Comparison of ENCODE assay signal across 1 cellular context in the genomic region with DNA sequence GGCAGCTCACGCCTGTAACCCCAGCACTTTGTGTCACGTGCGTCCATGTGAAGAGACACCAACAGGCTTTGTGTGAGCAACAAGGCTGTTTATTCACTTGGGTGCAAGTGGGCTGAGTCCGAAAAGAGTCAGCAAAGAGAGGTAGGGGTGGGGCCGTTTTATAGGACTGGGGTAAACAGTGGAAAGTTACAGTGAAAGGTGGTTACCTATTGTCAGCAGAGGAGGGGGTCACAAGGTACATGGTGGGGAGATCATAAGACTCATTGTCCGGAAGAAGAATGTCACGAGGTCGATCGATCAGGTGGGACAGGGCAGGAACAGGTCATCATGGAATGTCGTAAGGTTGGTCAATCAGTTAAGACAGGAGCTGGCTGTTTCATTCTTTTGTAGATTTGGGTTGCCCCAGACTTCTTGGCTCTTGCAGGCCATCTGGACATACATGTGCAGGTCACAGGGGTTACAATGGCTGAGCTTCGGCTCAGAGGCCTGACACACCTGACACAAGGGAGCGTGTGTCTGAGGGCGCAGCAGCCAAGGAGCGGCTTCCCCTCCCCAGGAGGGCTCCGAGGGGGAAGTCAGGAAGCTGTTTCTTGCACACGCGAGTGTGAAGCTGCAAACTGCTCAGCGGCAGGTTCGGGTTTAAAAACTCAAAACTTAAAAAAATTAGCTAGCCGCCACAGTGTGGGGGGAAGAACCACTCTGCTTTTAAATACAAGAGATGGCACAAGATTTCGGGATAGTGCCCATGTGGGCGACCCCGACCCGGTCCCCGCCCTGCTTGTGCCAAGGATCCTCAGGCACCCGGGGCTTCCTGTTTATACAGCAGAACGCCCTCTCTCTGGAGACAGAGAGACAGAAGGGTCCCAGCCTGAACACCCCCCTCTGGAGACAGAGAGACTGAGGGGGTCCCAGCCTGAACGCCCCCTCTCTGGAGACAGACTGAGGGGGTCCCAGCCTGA.
TF ChIP-seq lines count a peak whose summit lies in the region.

No MANE protein-coding gene starts in this region.

TF ChIP-seq in K562, 482 proteins besides CTCF, POLR2A, EP300 and RAD21 (continued from another document and continues in another):
- TF ChIP-seq ZNF347 (CRISPR knock-in tag; IDR thresholded peaks at IDR 0.05; ENCODE audit: low read depth) (0 out of 2 replicates have a peak, but pooled peaks have one; percentile 24), TAF9B (IDR thresholded peaks at IDR 0.05; ENCODE audit: partially characterized antibody) (no peak), ELF1 (tag; IDR thresholded peaks at IDR 0.05) (no peak), KDM5B (IDR thresholded peaks at IDR 0.05; ENCODE audit: insufficient replicate concordance, low read depth, low read length) (no peak), ETV1 (tag; conservative IDR thresholded peaks at IDR 0.05; ENCODE audit: low read depth) (no peak), ZNF512 (tag; IDR thresholded peaks at IDR 0.05) (no peak), CBFA2T2 (conservative IDR thresholded peaks at IDR 0.05) (peak; percentile 27; the same call in 1 of the 2 replicates), CEBPZ (IDR thresholded peaks at IDR 0.05; ENCODE audit: borderline replicate concordance, low read depth, low read length) (no peak), GATAD2A (IDR thresholded peaks at IDR 0.05) (no peak), ZNF668 (CRISPR knock-in tag; IDR thresholded peaks at IDR 0.05) (peak; percentile 50; the same call in 1 of the 2 replicates), IFI16 (CRISPR knock-in tag; IDR thresholded peaks at IDR 0.05) (0 out of 2 replicates have a peak, but pooled peaks have one; percentile 18), ETV5 (CRISPR knock-in tag; IDR thresholded peaks at IDR 0.05; ENCODE audit: low read depth) (peak; percentile 54; the same call in 1 of the 2 replicates), TFAP4 (CRISPR knock-in tag; IDR thresholded peaks at IDR 0.05; ENCODE audit: borderline replicate concordance) (no peak), ATF3 (IDR thresholded peaks at IDR 0.05) (no peak), ATF3 (CRISPR knock-in tag; conservative IDR thresholded peaks at IDR 0.05) (no peak), CEBPB (tag; IDR thresholded peaks at IDR 0.05) (0 out of 2 replicates have a peak, but pooled peaks have one; percentile 21), HDAC8 (tag; IDR thresholded peaks at IDR 0.05) (0 out of 2 replicates have a peak, but pooled peaks have one; percentile 50), ELF4 (CRISPR knock-in tag; IDR thresholded peaks at IDR 0.05) (peak; percentile 6; the same call in 1 of the 2 replicates), PTRF (tag; IDR thresholded peaks at IDR 0.05) (peak; percentile 49; the same call in 1 of the 2 replicates), ZBTB17 (CRISPR knock-in tag; IDR thresholded peaks at IDR 0.05) (peak; percentile 59), FOXA3 (CRISPR knock-in tag; conservative IDR thresholded peaks at IDR 0.05 in 1 of 2, IDR thresholded peaks at IDR 0.05 in 1 of 2) (peak in 1 of 2 experiments; percentile 34; a peak in 1 of 4 replicates), JUND (IDR thresholded peaks at IDR 0.05; ENCODE audit: borderline replicate concordance, low read depth, low read length) (no peak), JUND (tag; IDR thresholded peaks at IDR 0.05; ENCODE audit: borderline replicate concordance, low read depth, low read length) (no peak), ZNF395 (CRISPR knock-in tag; IDR thresholded peaks at IDR 0.05) (no peak), NR4A1 (CRISPR knock-in tag; IDR thresholded peaks at IDR 0.05) (no peak), NR4A1 (tag; IDR thresholded peaks at IDR 0.05) (peak; percentile 90), SAP30 (IDR thresholded peaks at IDR 0.05; ENCODE audit: borderline replicate concordance, insufficient read depth, low read depth, low read length, poor library complexity, severe bottlenecking) (no peak), PTBP1 (IDR thresholded peaks at IDR 0.05; ENCODE audit: low read depth, low read length) (no peak), MNT (conservative IDR thresholded peaks at IDR 0.05) (no peak), SOX6 (IDR thresholded peaks at IDR 0.05) (no peak), PTTG1 (tag; IDR thresholded peaks at IDR 0.05; ENCODE audit: low read depth) (0 out of 2 replicates have a peak, but pooled peaks have one; percentile 31), CBFA2T3 (IDR thresholded peaks at IDR 0.05) (peak; percentile 41), NR2C1 (IDR thresholded peaks at IDR 0.05) (no peak), NR2C1 (tag; IDR thresholded peaks at IDR 0.05) (peak; percentile 52; the same call in 1 of the 2 replicates), DPF2 (IDR thresholded peaks at IDR 0.05) (0 out of 2 replicates have a peak, but pooled peaks have one; percentile 11)
- TF ChIP-seq, protein P1, sequence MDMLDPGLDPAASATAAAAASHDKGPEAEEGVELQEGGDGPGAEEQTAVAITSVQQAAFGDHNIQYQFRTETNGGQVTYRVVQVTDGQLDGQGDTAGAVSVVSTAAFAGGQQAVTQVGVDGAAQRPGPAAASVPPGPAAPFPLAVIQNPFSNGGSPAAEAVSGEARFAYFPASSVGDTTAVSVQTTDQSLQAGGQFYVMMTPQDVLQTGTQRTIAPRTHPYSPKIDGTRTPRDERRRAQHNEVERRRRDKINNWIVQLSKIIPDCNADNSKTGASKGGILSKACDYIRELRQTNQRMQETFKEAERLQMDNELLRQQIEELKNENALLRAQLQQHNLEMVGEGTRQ (CRISPR knock-in tag; IDR thresholded peaks at IDR 0.05) = no peak
- TF ChIP-seq, protein P2, sequence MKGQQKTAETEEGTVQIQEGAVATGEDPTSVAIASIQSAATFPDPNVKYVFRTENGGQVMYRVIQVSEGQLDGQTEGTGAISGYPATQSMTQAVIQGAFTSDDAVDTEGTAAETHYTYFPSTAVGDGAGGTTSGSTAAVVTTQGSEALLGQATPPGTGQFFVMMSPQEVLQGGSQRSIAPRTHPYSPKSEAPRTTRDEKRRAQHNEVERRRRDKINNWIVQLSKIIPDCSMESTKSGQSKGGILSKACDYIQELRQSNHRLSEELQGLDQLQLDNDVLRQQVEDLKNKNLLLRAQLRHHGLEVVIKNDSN (CRISPR knock-in tag; IDR thresholded peaks at IDR 0.05) = peak; percentile 66
- TF ChIP-seq, protein P3, sequence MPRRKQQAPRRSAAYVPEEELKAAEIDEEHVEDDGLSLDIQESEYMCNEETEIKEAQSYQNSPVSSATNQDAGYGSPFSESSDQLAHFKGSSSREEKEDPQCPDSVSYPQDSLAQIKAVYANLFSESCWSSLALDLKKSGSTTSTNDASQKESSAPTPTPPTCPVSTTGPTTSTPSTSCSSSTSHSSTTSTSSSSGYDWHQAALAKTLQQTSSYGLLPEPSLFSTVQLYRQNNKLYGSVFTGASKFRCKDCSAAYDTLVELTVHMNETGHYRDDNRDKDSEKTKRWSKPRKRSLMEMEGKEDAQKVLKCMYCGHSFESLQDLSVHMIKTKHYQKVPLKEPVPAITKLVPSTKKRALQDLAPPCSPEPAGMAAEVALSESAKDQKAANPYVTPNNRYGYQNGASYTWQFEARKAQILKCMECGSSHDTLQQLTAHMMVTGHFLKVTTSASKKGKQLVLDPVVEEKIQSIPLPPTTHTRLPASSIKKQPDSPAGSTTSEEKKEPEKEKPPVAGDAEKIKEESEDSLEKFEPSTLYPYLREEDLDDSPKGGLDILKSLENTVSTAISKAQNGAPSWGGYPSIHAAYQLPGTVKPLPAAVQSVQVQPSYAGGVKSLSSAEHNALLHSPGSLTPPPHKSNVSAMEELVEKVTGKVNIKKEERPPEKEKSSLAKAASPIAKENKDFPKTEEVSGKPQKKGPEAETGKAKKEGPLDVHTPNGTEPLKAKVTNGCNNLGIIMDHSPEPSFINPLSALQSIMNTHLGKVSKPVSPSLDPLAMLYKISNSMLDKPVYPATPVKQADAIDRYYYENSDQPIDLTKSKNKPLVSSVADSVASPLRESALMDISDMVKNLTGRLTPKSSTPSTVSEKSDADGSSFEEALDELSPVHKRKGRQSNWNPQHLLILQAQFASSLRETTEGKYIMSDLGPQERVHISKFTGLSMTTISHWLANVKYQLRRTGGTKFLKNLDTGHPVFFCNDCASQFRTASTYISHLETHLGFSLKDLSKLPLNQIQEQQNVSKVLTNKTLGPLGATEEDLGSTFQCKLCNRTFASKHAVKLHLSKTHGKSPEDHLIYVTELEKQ (CRISPR knock-in tag; IDR thresholded peaks at IDR 0.05) = no peak
